1 cellular context compared by ENCODE assay signal in the genomic region with DNA sequence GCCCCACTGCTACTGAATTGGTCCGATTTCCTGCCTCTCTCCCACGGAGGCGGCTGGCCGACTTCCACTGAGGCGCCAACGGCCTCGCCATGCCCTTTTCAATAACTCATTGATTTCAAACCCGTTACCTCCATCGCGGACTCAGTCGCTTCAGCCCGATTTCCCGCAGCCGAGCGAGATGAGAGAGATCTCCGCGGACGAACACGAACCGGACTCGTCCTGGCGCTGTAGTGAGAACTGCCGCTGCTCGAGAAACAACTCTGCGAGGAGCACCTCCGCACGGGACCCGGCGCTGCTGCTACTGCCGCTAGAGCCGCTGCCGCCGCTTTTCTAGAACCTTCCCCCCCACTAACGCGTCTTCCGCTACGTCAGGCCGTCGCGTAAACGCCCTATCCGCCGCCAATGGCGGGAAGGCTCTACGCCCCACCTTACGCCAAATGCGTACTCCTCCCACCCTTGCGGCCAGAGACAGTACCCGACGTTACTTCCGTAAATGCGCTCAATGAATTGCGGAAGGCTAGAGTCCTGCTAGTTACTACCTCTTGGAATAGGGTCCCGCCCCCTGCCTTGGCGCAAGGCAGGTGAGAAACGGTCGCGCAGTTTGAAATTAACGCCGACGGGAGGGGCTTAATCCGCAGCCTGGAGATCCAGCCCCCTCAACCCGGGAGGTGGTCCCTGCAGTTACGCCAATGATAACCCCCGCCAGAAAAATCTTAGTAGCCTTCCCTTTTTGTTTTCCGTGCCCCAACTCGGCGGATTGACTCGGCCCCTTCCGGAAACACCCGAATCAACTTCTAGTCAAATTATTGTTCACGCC.
TF ChIP-seq lines count a peak whose summit lies in the region.

A gene (minus strand): TSS at position 303 of the 817 bp plus-strand sequence. CDS start 169 bp downstream, at position 134.

TF ChIP-seq in K562, 482 proteins besides CTCF, POLR2A, EP300 and RAD21 (continued from another document and continues in another):
- TF ChIP-seq, protein P1, sequence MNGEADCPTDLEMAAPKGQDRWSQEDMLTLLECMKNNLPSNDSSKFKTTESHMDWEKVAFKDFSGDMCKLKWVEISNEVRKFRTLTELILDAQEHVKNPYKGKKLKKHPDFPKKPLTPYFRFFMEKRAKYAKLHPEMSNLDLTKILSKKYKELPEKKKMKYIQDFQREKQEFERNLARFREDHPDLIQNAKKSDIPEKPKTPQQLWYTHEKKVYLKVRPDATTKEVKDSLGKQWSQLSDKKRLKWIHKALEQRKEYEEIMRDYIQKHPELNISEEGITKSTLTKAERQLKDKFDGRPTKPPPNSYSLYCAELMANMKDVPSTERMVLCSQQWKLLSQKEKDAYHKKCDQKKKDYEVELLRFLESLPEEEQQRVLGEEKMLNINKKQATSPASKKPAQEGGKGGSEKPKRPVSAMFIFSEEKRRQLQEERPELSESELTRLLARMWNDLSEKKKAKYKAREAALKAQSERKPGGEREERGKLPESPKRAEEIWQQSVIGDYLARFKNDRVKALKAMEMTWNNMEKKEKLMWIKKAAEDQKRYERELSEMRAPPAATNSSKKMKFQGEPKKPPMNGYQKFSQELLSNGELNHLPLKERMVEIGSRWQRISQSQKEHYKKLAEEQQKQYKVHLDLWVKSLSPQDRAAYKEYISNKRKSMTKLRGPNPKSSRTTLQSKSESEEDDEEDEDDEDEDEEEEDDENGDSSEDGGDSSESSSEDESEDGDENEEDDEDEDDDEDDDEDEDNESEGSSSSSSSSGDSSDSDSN (IDR thresholded peaks at IDR 0.05; ENCODE audit: borderline replicate concordance in 1 of 2, low read depth in 2 of 2, low read length in 2 of 2): no peak
- TF ChIP-seq ZZZ3 (IDR thresholded peaks at IDR 0.05) (no peak), SMARCC2 (IDR thresholded peaks at IDR 0.05; ENCODE audit: low read depth) (no peak), ZBED1 (IDR thresholded peaks at IDR 0.05) (peak; percentile 90), MAZ (CRISPR knock-in tag; conservative IDR thresholded peaks at IDR 0.05 in 1 of 2, IDR thresholded peaks at IDR 0.05 in 1 of 2) (peak in 1 of 2 experiments; percentile 81; a peak in 3 of 4 replicates), MTF1 (CRISPR knock-in tag; IDR thresholded peaks at IDR 0.05; ENCODE audit: borderline replicate concordance) (no peak), XRCC5 (IDR thresholded peaks at IDR 0.05; ENCODE audit: low read depth, low read length) (0 out of 2 replicates have a peak, but pooled peaks have one; percentile 42), BHLHE40 (IDR thresholded peaks at IDR 0.05; ENCODE audit: low read length) (peak; percentile 86), PHB (CRISPR knock-in tag; IDR thresholded peaks at IDR 0.05) (peak; percentile 95; the same call in 1 of the 2 replicates), ZNF766 (CRISPR knock-in tag; conservative IDR thresholded peaks at IDR 0.05) (no peak), LCOR (CRISPR knock-in tag; IDR thresholded peaks at IDR 0.05) (peak; percentile 98), FOXK1 (CRISPR knock-in tag; IDR thresholded peaks at IDR 0.05; ENCODE audit: borderline replicate concordance) (0 out of 2 replicates have a peak, but pooled peaks have one; percentile 59), ZNF699 (CRISPR knock-in tag; IDR thresholded peaks at IDR 0.05; ENCODE audit: insufficient replicate concordance) (no peak), CBX5 (IDR thresholded peaks at IDR 0.05; ENCODE audit: borderline replicate concordance, low read depth) (no peak), SRSF3 (IDR thresholded peaks at IDR 0.05; ENCODE audit: insufficient read depth, low read length) (0 out of 2 replicates have a peak, but pooled peaks have one; percentile 83), ZNF175 (CRISPR knock-in tag; IDR thresholded peaks at IDR 0.05; ENCODE audit: low read depth) (no peak), BCL6 (CRISPR knock-in tag; IDR thresholded peaks at IDR 0.05) (no peak), ZEB2 (IDR thresholded peaks at IDR 0.05) (no peak), HMGN3 (IDR thresholded peaks at IDR 0.05; ENCODE audit: borderline replicate concordance, extremely low read depth, insufficient read length, low read depth, low read length) (no peak), ZNF551 (CRISPR knock-in tag; IDR thresholded peaks at IDR 0.05) (no peak), ZNF239 (CRISPR knock-in tag; IDR thresholded peaks at IDR 0.05) (no peak), SMAD1 (IDR thresholded peaks at IDR 0.05; ENCODE audit: low read depth, low read length, partially characterized antibody) (peak; percentile 98)
- TF ChIP-seq, protein P2, sequence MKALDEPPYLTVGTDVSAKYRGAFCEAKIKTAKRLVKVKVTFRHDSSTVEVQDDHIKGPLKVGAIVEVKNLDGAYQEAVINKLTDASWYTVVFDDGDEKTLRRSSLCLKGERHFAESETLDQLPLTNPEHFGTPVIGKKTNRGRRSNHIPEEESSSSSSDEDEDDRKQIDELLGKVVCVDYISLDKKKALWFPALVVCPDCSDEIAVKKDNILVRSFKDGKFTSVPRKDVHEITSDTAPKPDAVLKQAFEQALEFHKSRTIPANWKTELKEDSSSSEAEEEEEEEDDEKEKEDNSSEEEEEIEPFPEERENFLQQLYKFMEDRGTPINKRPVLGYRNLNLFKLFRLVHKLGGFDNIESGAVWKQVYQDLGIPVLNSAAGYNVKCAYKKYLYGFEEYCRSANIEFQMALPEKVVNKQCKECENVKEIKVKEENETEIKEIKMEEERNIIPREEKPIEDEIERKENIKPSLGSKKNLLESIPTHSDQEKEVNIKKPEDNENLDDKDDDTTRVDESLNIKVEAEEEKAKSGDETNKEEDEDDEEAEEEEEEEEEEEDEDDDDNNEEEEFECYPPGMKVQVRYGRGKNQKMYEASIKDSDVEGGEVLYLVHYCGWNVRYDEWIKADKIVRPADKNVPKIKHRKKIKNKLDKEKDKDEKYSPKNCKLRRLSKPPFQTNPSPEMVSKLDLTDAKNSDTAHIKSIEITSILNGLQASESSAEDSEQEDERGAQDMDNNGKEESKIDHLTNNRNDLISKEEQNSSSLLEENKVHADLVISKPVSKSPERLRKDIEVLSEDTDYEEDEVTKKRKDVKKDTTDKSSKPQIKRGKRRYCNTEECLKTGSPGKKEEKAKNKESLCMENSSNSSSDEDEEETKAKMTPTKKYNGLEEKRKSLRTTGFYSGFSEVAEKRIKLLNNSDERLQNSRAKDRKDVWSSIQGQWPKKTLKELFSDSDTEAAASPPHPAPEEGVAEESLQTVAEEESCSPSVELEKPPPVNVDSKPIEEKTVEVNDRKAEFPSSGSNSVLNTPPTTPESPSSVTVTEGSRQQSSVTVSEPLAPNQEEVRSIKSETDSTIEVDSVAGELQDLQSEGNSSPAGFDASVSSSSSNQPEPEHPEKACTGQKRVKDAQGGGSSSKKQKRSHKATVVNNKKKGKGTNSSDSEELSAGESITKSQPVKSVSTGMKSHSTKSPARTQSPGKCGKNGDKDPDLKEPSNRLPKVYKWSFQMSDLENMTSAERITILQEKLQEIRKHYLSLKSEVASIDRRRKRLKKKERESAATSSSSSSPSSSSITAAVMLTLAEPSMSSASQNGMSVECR (CRISPR knock-in tag; IDR thresholded peaks at IDR 0.05): peak; percentile 89
- TF ChIP-seq, protein P3, sequence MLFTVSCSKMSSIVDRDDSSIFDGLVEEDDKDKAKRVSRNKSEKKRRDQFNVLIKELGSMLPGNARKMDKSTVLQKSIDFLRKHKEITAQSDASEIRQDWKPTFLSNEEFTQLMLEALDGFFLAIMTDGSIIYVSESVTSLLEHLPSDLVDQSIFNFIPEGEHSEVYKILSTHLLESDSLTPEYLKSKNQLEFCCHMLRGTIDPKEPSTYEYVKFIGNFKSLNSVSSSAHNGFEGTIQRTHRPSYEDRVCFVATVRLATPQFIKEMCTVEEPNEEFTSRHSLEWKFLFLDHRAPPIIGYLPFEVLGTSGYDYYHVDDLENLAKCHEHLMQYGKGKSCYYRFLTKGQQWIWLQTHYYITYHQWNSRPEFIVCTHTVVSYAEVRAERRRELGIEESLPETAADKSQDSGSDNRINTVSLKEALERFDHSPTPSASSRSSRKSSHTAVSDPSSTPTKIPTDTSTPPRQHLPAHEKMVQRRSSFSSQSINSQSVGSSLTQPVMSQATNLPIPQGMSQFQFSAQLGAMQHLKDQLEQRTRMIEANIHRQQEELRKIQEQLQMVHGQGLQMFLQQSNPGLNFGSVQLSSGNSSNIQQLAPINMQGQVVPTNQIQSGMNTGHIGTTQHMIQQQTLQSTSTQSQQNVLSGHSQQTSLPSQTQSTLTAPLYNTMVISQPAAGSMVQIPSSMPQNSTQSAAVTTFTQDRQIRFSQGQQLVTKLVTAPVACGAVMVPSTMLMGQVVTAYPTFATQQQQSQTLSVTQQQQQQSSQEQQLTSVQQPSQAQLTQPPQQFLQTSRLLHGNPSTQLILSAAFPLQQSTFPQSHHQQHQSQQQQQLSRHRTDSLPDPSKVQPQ (CRISPR knock-in tag; IDR thresholded peaks at IDR 0.05; ENCODE audit: borderline replicate concordance): no peak
- TF ChIP-seq, protein P4, sequence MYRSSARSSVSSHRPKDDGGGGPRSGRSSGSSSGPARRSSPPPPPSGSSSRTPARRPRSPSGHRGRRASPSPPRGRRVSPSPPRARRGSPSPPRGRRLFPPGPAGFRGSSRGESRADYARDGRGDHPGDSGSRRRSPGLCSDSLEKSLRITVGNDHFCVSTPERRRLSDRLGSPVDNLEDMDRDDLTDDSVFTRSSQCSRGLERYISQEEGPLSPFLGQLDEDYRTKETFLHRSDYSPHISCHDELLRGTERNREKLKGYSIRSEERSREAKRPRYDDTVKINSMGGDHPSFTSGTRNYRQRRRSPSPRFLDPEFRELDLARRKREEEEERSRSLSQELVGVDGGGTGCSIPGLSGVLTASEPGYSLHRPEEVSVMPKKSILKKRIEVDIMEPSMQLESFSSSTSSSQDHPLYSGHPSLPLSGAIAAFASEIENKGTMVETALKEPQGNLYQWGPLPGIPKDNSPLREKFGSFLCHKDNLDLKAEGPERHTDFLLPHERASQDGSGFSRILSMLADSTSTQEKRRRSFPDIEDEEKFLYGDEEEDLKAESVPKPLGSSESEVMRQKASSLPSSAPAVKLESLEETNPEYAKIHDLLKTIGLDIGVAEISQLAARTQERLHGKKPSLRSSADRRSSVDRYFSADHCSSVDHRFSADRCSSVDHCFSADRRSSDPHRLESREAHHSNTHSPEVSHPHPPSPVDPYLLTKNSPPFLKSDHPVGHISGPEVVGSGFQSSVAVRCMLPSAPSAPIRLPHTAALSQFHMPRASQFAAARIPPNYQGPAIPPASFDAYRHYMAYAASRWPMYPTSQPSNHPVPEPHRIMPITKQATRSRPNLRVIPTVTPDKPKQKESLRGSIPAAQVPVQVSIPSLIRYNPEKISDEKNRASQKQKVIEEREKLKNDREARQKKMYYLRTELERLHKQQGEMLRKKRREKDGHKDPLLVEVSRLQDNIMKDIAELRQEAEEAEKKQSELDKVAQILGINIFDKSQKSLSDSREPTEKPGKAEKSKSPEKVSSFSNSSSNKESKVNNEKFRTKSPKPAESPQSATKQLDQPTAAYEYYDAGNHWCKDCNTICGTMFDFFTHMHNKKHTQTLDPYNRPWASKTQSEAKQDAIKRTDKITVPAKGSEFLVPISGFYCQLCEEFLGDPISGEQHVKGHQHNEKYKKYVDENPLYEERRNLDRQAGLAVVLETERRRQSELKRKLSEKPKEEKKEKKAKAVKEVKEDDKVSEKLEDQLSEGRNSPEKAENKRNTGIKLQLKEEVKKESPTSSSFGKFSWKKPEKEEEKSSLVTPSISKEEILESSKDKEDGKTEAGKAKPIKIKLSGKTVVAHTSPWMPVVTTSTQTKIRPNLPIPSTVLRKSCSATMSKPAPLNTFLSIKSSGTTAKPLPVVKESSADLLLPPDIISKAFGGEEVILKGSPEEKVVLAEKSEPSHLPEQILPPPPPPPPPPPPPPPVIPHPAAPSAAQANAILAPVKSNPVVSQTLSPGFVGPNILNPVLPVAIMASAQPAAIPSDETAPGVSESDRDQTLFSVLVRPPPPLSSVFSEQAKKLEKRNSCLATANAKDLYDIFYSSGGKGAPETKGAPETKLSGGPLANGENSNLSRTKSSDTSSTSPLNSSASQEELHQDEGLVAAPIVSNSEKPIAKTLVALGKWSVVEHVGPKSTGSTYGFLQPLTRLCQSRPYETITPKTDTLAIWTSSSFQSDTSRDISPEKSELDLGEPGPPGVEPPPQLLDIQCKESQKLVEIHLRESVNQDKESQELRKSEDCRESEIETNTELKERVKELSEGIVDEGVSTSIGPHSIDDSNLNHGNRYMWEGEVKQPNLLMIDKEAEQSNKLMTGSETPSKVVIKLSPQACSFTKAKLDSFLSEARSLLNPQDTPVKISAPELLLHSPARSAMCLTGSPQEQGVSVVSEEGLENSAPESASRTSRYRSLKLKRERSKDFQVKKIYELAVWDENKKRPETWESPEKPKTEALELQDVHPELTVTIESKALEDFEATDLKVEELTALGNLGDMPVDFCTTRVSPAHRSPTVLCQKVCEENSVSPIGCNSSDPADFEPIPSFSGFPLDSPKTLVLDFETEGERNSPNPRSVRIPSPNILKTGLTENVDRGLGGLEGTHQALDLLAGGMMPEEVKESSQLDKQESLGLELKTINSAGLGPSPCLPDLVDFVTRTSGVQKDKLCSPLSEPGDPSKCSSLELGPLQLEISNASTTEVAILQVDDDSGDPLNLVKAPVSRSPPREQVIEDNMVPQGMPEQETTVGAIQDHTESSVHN (IDR thresholded peaks at IDR 0.05; ENCODE audit: borderline replicate concordance in 1 of 2, low read depth in 1 of 2): no peak
- TF ChIP-seq, protein P5, sequence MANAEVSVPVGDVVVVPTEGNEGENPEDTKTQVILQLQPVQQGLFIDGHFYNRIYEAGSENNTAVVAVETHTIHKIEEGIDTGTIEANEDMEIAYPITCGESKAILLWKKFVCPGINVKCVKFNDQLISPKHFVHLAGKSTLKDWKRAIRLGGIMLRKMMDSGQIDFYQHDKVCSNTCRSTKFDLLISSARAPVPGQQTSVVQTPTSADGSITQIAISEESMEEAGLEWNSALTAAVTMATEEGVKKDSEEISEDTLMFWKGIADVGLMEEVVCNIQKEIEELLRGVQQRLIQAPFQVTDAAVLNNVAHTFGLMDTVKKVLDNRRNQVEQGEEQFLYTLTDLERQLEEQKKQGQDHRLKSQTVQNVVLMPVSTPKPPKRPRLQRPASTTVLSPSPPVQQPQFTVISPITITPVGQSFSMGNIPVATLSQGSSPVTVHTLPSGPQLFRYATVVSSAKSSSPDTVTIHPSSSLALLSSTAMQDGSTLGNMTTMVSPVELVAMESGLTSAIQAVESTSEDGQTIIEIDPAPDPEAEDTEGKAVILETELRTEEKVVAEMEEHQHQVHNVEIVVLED (CRISPR knock-in tag; IDR thresholded peaks at IDR 0.05): peak; percentile 87
- TF ChIP-seq, protein P6, sequence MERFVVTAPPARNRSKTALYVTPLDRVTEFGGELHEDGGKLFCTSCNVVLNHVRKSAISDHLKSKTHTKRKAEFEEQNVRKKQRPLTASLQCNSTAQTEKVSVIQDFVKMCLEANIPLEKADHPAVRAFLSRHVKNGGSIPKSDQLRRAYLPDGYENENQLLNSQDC (CRISPR knock-in tag; IDR thresholded peaks at IDR 0.05): peak; percentile 78
- TF ChIP-seq, protein P7, sequence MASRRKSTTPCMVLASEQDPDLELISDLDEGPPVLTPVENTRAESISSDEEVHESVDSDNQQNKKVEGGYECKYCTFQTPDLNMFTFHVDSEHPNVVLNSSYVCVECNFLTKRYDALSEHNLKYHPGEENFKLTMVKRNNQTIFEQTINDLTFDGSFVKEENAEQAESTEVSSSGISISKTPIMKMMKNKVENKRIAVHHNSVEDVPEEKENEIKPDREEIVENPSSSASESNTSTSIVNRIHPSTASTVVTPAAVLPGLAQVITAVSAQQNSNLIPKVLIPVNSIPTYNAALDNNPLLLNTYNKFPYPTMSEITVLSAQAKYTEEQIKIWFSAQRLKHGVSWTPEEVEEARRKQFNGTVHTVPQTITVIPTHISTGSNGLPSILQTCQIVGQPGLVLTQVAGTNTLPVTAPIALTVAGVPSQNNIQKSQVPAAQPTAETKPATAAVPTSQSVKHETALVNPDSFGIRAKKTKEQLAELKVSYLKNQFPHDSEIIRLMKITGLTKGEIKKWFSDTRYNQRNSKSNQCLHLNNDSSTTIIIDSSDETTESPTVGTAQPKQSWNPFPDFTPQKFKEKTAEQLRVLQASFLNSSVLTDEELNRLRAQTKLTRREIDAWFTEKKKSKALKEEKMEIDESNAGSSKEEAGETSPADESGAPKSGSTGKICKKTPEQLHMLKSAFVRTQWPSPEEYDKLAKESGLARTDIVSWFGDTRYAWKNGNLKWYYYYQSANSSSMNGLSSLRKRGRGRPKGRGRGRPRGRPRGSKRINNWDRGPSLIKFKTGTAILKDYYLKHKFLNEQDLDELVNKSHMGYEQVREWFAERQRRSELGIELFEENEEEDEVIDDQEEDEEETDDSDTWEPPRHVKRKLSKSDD (conservative IDR thresholded peaks at IDR 0.05; ENCODE audit: low read length): no peak
